In the genomic region with DNA sequence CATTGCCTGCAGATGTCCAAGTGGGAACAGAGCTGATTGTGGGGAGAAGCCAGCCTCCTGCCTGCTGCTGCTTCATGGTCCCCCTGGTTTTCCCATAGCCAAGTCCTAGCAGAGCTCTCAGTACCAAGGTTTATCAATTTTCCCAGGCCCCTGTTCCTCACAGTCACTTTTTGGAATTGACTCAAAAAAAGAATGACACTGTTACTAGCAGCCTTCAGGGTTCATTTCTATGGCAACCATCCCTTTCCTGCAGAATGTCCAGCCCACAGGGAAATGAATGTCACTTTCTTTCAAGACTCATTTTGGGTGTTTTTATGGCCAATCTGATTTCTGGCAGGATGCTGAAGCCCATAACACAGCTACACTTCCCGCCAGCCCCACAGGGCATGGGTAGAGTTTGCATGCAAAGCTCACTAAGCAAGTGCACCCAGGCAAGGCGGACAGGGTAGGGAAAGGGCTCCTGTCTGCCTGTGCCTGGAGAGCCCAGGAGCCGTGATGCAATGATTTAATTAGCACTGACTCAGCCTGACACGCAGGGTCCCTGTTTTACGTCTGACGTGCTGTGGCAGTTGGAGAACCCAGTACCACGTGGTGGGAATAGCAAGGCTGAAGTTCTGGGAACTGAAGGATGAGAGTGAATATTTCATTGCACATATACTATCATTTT, we compare ENCODE assay signal across 12 cellular contexts. TPM values are rescaled to one million over a fixed set of nuclear protein-coding genes. Genes with fewer than 3 reads are reported as not detected.
DNase-seq lines count a peak whose midpoint lies in the region; ATAC-seq and TF ChIP-seq lines count a peak whose summit lies in the region.
"Had no signal": no experiment of that assay in that cellular context is flagged by ENCODE, and none has a peak within 500 bp of the region (broad histone marks: within the 10 kb centered on the region; RNA-seq: fewer than 3 reads in every experiment).

No MANE protein-coding gene starts in this region.

- intact Hi-C loops in Calu3 (cut with micrococcal nuclease; ENCODE audit: unreplicated experiment), result no loop called here

- DNase-seq in GM03348 (ENCODE audit: low spot score) (peak; percentile 54), RPMI7951 (ENCODE audit: low read depth) (peak; percentile 61), fibroblast of the aortic adventitia (ENCODE audit: low read depth) (peak; percentile 77), omental fat pad (ENCODE audit: low spot score) (no peak), Calu3 (no peak), dedifferentiated amniotic fluid mesenchymal stem cell (ENCODE audit: extremely low spot score) (no peak)
- DNase-seq in activated naive CD4-positive, alpha-beta T cell treated with anti-CD3 and anti-CD28 coated beads, Interleukin-2, amount 50 U/mL, for 72 hours (ENCODE audit: low spot score in 2 of 2), result no peak
- DNase-seq: activated naive CD4-positive, alpha-beta T cell treated with Interleukin-2 at 50 U/mL for 16 hours; NCI-H1436; NCI-H526 had no signal

- H3K4me3 ChIP-seq in fibroblast of the aortic adventitia (ENCODE audit: low read depth, low read length), result no peak overlapping the region

- H3K9me3 Mint-ChIP-seq in Calu3 (ENCODE audit: low read depth, unreplicated experiment), result no peaks in the 10 kb centered on the region
- H3K9me3 Mint-ChIP-seq in activated naive CD4-positive, alpha-beta T cell treated with anti-CD3 and anti-CD28 coated beads, Interleukin-2, amount 50 U/mL, for 72 hours, result no peaks in the 10 kb centered on the region

- CTCF ChIA-PET in Calu3 (lab: Charles Lee), result no interaction called here

- no TSS peak for BruUV-seq in Calu3 (replicated peaks; lab: Mats Ljungman, UMichigan)

- TF ChIP-seq CTCF in fibroblast of the aortic adventitia (IDR thresholded peaks at IDR 0.05; ENCODE audit: insufficient read depth, low read length) (no peak), omental fat pad (IDR thresholded peaks at IDR 0.05) (no peak), Calu3 (IDR thresholded peaks at IDR 0.05; ENCODE audit: unreplicated experiment) (no peak)

- no peaks in the 10 kb centered on the region for H3K36me3 Mint-ChIP-seq in Calu3 (ENCODE audit: insufficient read depth, unreplicated experiment)
- no peaks in the 10 kb centered on the region for H3K36me3 Mint-ChIP-seq in activated naive CD4-positive, alpha-beta T cell treated with anti-CD3 and anti-CD28 coated beads, Interleukin-2, amount 50 U/mL, for 72 hours

- peaks cover 61% of the 10 kb centered on the region for H3K27me3 Mint-ChIP-seq in Calu3 (ENCODE audit: unreplicated experiment)

- ATAC-seq in omental fat pad (ENCODE audit: low FRiP score), result peak; percentile 46
- ATAC-seq in activated naive CD4-positive, alpha-beta T cell treated with anti-CD3 and anti-CD28 coated beads, Interleukin-2, amount 50 U/mL, for 72 hours, result no peak
- ATAC-seq in GM18873 (IDR thresholded peaks at IDR 0.05; ENCODE audit: low FRiP score, unreplicated experiment), result no peak
- ATAC-seq: esophagus mucosa had no signal

- no peaks in the 10 kb centered on the region for H3K4me1 Mint-ChIP-seq in Calu3 (ENCODE audit: low read depth, unreplicated experiment)

- no peak overlapping the region for H3K4me3 Mint-ChIP-seq in Calu3 (ENCODE audit: low read depth, unreplicated experiment)

- H3K27ac Mint-ChIP-seq in Calu3 (ENCODE audit: unreplicated experiment), result no peak overlapping the region
- no peak overlapping the region for H3K27ac Mint-ChIP-seq in activated naive CD4-positive, alpha-beta T cell treated with anti-CD3 and anti-CD28 coated beads, Interleukin-2, amount 50 U/mL, for 72 hours

RNA-seq across cellular contexts. Expression of a gene that starts 26.1 kb away (rescaled TPM):
- 13.3 and 14.5 TPM in 2 replicates for total RNA-seq in RPMI7951 (2014; rRNA removed; shearing (Covaris generic))
- total RNA-seq in fibroblast of the aortic adventitia (ENCODE audit: low replicate concordance), result 8.6 and 10.9 TPM in 2 replicates
- 100 to 1,000 TPM; 140 to 448 (median 241) TPM for total RNA-seq in omental fat pad
- 6.5 and 7.5 TPM in 2 replicates for total RNA-seq in Calu3 (2022)
- total RNA-seq in activated naive CD4-positive, alpha-beta T cell treated with anti-CD3 and anti-CD28 coated beads, Interleukin-2, amount 50 U/mL, for 72 hours, result 1 to 10 TPM; 6.3 to 7.5 TPM

Comparison
In these comparisons a context has a peak if more than half of its experiments do, and no peak if none do; other contexts are left out.
1. DNase-seq: peak in GM03348 (single experiment), RPMI7951 (single experiment) and fibroblast of the aortic adventitia (single experiment); none in omental fat pad (single experiment), Calu3 (single experiment), activated naive CD4-positive, alpha-beta T cell treated with anti-CD3 and anti-CD28 coated beads, Interleukin-2, amount 50 U/mL, for 72 hours (0 of 2) and dedifferentiated amniotic fluid mesenchymal stem cell (single experiment).